Comparison of ENCODE assay signal across 14 cellular contexts in genomic region chrX:46876901-46877300, GRCh38.
DNase-seq lines count a peak whose midpoint lies in the region.
"Had no signal": no experiment of that assay in that cellular context is flagged by ENCODE, and none has a peak within 500 bp of the region (broad histone marks: within the 10 kb centered on the region; RNA-seq: fewer than 3 reads in every experiment).

No MANE protein-coding gene starts in this region.

- DNase-seq in EH (ENCODE audit: low read depth) (peak; percentile 6), cerebellar cortex (ENCODE audit: low spot score) (peak; percentile 3), inferior parietal cortex (ENCODE audit: extremely low spot score) (peak; percentile 0), DMS153 (lab: John Stamatoyannopoulos, UW) (no peak), NCI-H187 (lab: John Stamatoyannopoulos, UW) (no peak), putamen (ENCODE audit: low spot score) (no peak)
- DNase-seq in activated CD4-positive, alpha-beta T cell treated with anti-CD3 and anti-CD28 coated beads for 4 hours = no peak
- DNase-seq: C1 segment of cervical spinal cord; Calu3; CD4-positive, alpha-beta T cell; DMS79 treated with DMSO at 0.1 percent for 48 hours; GF-D8; H7; KG1 had no signal

Comparison
In these comparisons a context has a peak if more than half of its experiments do, and no peak if none do; other contexts are left out.
1. DNase-seq: peak in EH (single experiment), cerebellar cortex (single experiment) and inferior parietal cortex (single experiment); none in DMS153 (single experiment), NCI-H187 (0 of 2), activated CD4-positive, alpha-beta T cell treated with anti-CD3 and anti-CD28 coated beads for 4 hours (0 of 2) and putamen (single experiment).